24 cellular contexts compared by ENCODE assay signal in genomic region chr22:36281726-36282077, GRCh38. TPM values are rescaled to one million over a fixed set of nuclear protein-coding genes. Genes with fewer than 3 reads are reported as not detected.
DNase-seq lines count a peak whose midpoint lies in the region; TF ChIP-seq lines count a peak whose summit lies in the region.
"Had no signal": no experiment of that assay in that cellular context is flagged by ENCODE, and none has a peak within 500 bp of the region (broad histone marks: within the 10 kb centered on the region; RNA-seq: fewer than 3 reads in every experiment).

No MANE protein-coding gene starts in this region.

- H3K36me3 ChIP-seq in BLaER1 = peaks cover 77% of the 10 kb centered on the region
- H3K36me3 ChIP-seq in H7 (replicated peaks; ENCODE audit: control insufficient read depth, insufficient read depth, low read length) = peaks cover 32% of the 10 kb centered on the region
- H3K36me3 ChIP-seq in osteoblast (ENCODE audit: insufficient read depth, low read length) = peaks cover 73% of the 10 kb centered on the region

- H4K20me1 ChIP-seq in BLaER1 = peaks cover 82% of the 10 kb centered on the region
- peaks cover 62% of the 10 kb centered on the region for H4K20me1 ChIP-seq in osteoblast (ENCODE audit: insufficient read depth, low read length)

- TF ChIP-seq CTCF in dorsolateral prefrontal cortex (IDR thresholded peaks at IDR 0.05 in 54 of 56, conservative IDR thresholded peaks at IDR 0.05 in 2 of 56; ENCODE audit: low read depth in 1 of 56, partially characterized antibody in 56 of 56) = no peak
- TF ChIP-seq CTCF in osteoblast (IDR thresholded peaks at IDR 0.05; ENCODE audit: extremely low read depth, low read depth, low read length) = no peak

- DNase-seq in H7 (peak; percentile 35), dorsolateral prefrontal cortex (peak in 2 of 10 donors; percentile 18 to 20), osteoblast (ENCODE audit: insufficient read length, low spot score, missing footprints) (peak; percentile 68), AG20443 (ENCODE audit: low spot score) (no peak), SIG-M5 treated with dmso at 0.1 percent for 504 hours (lab: John Stamatoyannopoulos, UW; ENCODE audit: unreplicated experiment) (no peak), RKO (ENCODE audit: low spot score) (no peak)
- no peak for DNase-seq in stimulated activated CD4-positive, alpha-beta T cell treated with anti-CD3 and anti-CD28 coated beads, Interleukin-12 subunit alpha, Interleukin-12 subunit beta, amount 100 ng/mL, for 4 hours
- DNase-seq: activated CD4-positive, alpha-beta T cell treated with anti-CD3 and anti-CD28 coated beads, Interleukin-2, amount 50 U/mL, for 48 hours; activated CD8-positive, alpha-beta memory T cell treated with anti-CD3 and anti-CD28 coated beads, Interleukin-2, amount 50 U/mL, for 4 hours; body of pancreas; colonic mucosa; islet precursor cell; Kasumi-1; NCI-H187 treated with DMSO at 0.1 percent for 48 hours; NCI-H345; OCI-M1; psoas muscle; SHP77; stimulated activated naive B cell treated with anti-CD40 and anti-IgM and Interleukin-4, amounts not matched to agents 10 μg/mL and 1 μg/mL and 100 μg/mL, for 72 hours; SW 1271; thyroid gland had no signal

- no peak overlapping the region for H3K4me2 ChIP-seq in BLaER1
- H3K4me2 ChIP-seq in osteoblast (ENCODE audit: insufficient read depth, low read length) = no peak overlapping the region

- H2AFZ ChIP-seq in osteoblast (ENCODE audit: low read length) = no peak overlapping the region

- H3K4me1 ChIP-seq in BLaER1 (peaks cover 45% of the 10 kb centered on the region), osteoblast (ENCODE audit: insufficient read depth, low read length) (no peaks in the 10 kb centered on the region)
- H3K4me1 ChIP-seq: HAP-1, psoas muscle had no signal

- H3K27me3 ChIP-seq in BLaER1 (no peaks in the 10 kb centered on the region), H7 (ENCODE audit: control insufficient read depth, insufficient read depth, low read length) (no peaks in the 10 kb centered on the region), dorsolateral prefrontal cortex (no peaks in the 10 kb centered on the region), osteoblast (ENCODE audit: insufficient read depth, low read length) (no peaks in the 10 kb centered on the region)
- H3K27me3 ChIP-seq: body of pancreas, colonic mucosa, thyroid gland had no signal

- intact Hi-C loops in dorsolateral prefrontal cortex (cut with DNase I) = loop anchor here in 1 of 2 donors (5.0 to 10.0 kb wide), 2 partner anchors 44 to 137 kb away; partner anchors contain the start of gene APOL2

- no peak overlapping the region for H3K9ac ChIP-seq in BLaER1

- H3K9me3 ChIP-seq in BLaER1 (no peaks in the 10 kb centered on the region), osteoblast (ENCODE audit: low read depth, low read length) (no peaks in the 10 kb centered on the region)
- H3K9me3 ChIP-seq: body of pancreas, colonic mucosa, HAP-1, psoas muscle, thyroid gland had no signal

- H3K4me3 ChIP-seq in BLaER1 (no peak overlapping the region), H7 (ENCODE audit: insufficient read depth, low read depth, low read length) (no peak overlapping the region), dorsolateral prefrontal cortex (no peak overlapping the region), osteoblast (ENCODE audit: insufficient read depth, low read length) (no peak overlapping the region)
- H3K4me3 ChIP-seq: body of pancreas, colonic mucosa, HAP-1, psoas muscle, skin epidermis, thyroid gland had no signal

- H3K27ac ChIP-seq in BLaER1 = 0 out of 2 replicates have a peak overlapping the region, but pooled peaks have one; percentile 1
- H3K27ac ChIP-seq in dorsolateral prefrontal cortex = peak overlapping the region in 48 of 59 donors; percentile 5 to 81 (median 52)
- H3K27ac ChIP-seq in osteoblast (ENCODE audit: low read depth, low read length) = no peak overlapping the region
- H3K27ac ChIP-seq: body of pancreas, colonic mucosa, psoas muscle, skin epidermis, thyroid gland had no signal

- peaks cover 28% of the 10 kb centered on the region for H3K79me2 ChIP-seq in osteoblast (ENCODE audit: insufficient read depth, low read length)

RNA-seq across cellular contexts. Expression of gene APOL1, which starts 28.8 kb away (rescaled TPM):
- not detected in 2 replicates for total RNA-seq in H7 (2014; rRNA removed; shearing (Covaris generic))
- total RNA-seq in dorsolateral prefrontal cortex (10 to 100 TPM in 24 of 120 experiments, 1 to 10 TPM in 96; 2.7 to 21.4 (median 7.3) TPM), osteoblast (34.8 and 38.7 TPM in 2 replicates)

RNA-seq across cellular contexts. Expression of gene APOL2, which starts 42.4 kb away (rescaled TPM):
- total RNA-seq in H7 (2014; rRNA removed; shearing (Covaris generic)) = 14.9 and 18.0 TPM in 2 replicates
- total RNA-seq in dorsolateral prefrontal cortex = 100 to 1,000 TPM in 62 of 120 experiments, 10 to 100 TPM in 58; 41.2 to 167 (median 101) TPM
- 50.7 and 56.1 TPM in 2 replicates for total RNA-seq in osteoblast

Comparison
In these comparisons a context has a peak if more than half of its experiments do, and no peak if none do; other contexts are left out.
1. DNase-seq: peak in H7 (single experiment) and osteoblast (single experiment); none in AG20443 (single experiment), SIG-M5 treated with dmso at 0.1 percent for 504 hours (single experiment), stimulated activated CD4-positive, alpha-beta T cell treated with anti-CD3 and anti-CD28 coated beads, Interleukin-12 subunit alpha, Interleukin-12 subunit beta, amount 100 ng/mL, for 4 hours (single experiment) and RKO (single experiment).